In genomic region chr9:36566813-36567217, GRCh38 we compare ENCODE assay signal across 10 cellular contexts. TPM values are rescaled to one million over a fixed set of nuclear protein-coding genes. Genes with fewer than 3 reads are reported as not detected.
DNase-seq lines count a peak whose midpoint lies in the region; ATAC-seq and TF ChIP-seq lines count a peak whose summit lies in the region.
"Had no signal": no experiment of that assay in that cellular context is flagged by ENCODE, and none has a peak within 500 bp of the region (broad histone marks: within the 10 kb centered on the region; RNA-seq: fewer than 3 reads in every experiment).

No MANE protein-coding gene starts in this region.

- H3K27me3 ChIP-seq in esophagus (ENCODE audit: control insufficient read depth in 1 of 2, insufficient read depth in 2 of 2, low read length in 2 of 2) (no peaks in the 10 kb centered on the region), ovary (no peaks in the 10 kb centered on the region)

- H3K4me3 ChIP-seq in esophagus (ENCODE audit: low read depth in 1 of 2, low read length in 2 of 2) (no peak overlapping the region), ovary (no peak overlapping the region)
- H3K4me3 ChIP-seq: K562 had no signal

- no peak for TF ChIP-seq POLR2A in ovary (IDR thresholded peaks at IDR 0.05)

- H3K27ac ChIP-seq in esophagus (ENCODE audit: low read depth in 2 of 2, low read length in 1 of 2) (peak overlapping the region; percentile 34 to 53), ovary (no peak overlapping the region)

- H3K4me1 ChIP-seq in esophagus (ENCODE audit: control insufficient read depth in 2 of 2, insufficient read depth in 2 of 2, low read length in 1 of 2): peaks cover 0 to 6% of the 10 kb centered on the region in 2 donors
- H3K4me1 ChIP-seq in ovary (ENCODE audit: insufficient read depth): no peaks in the 10 kb centered on the region

- H3K9me3 ChIP-seq in esophagus (ENCODE audit: control insufficient read depth in 2 of 2, insufficient read depth in 1 of 2, low read depth in 1 of 2, low read length in 1 of 2): no peaks in the 10 kb centered on the region
- H3K9me3 ChIP-seq in ovary: no peaks in the 10 kb centered on the region

- TF ChIP-seq CTCF in ovary (IDR thresholded peaks at IDR 0.05): no peak

- no peaks in the 10 kb centered on the region for H3K36me3 ChIP-seq in esophagus (ENCODE audit: control insufficient read depth in 2 of 2, insufficient read depth in 2 of 2, low read length in 1 of 2)
- H3K36me3 ChIP-seq in ovary: no peaks in the 10 kb centered on the region

- TF ChIP-seq EP300 in ovary (IDR thresholded peaks at IDR 0.05): no peak

- intact Hi-C loops in ovary (cut with DNase I): no loop called here

- ATAC-seq in GM18511 (IDR thresholded peaks at IDR 0.05; ENCODE audit: unreplicated experiment): no peak
- ATAC-seq: K562 had no signal

- 38 to 53% methylated on average over 8 of the region's 8 CpGs for WGBS in esophagus, 2 donors
- 26 to 44% (median 42%) methylated on average over 8 of the region's 8 CpGs for WGBS in ovary, 3 donors

- peak; percentile 75 for DNase-seq in AG08395 (ENCODE audit: low spot score)
- DNase-seq in NCI-H460 (ENCODE audit: extremely low read depth, low read depth): peak; percentile 59
- peak in 54 of 56 donors; percentile 1 to 91 (median 50) for DNase-seq in nucleus accumbens (lab: John Stamatoyannopoulos, UW)
- no peak for DNase-seq in NCI-H187 (lab: John Stamatoyannopoulos, UW)
- no peak for DNase-seq in ovary
- DNase-seq in NCI-H2107 treated with DMSO at 0.1 percent for 48 hours (lab: John Stamatoyannopoulos, UW; ENCODE audit: unreplicated experiment): no peak
- DNase-seq: stimulated activated naive CD4-positive, alpha-beta T cell treated with Interleukin-2 at 50 U/mL for 16 hours had no signal

RNA-seq across cellular contexts. Expression of gene MELK, which starts 5.9 kb away (rescaled TPM):
- total RNA-seq in NCI-H460 (2014; rRNA removed; shearing (Covaris generic)): 28.5 and 34.1 TPM in 2 replicates
- 40.5 and 50.3 TPM in 2 replicates for polyA plus RNA-seq in NCI-H460 (2014; cell fraction: nucleus; rRNA removed)
- polyA plus RNA-seq in esophagus (1 to 10 TPM; 3.8 to 9.0 TPM), ovary (1 to 10 TPM in 1 of 2 donors, under 1 TPM in 1; 0.42 to 1.2 TPM)
- total RNA-seq in ovary: 1 to 10 TPM in 1 of 7 donors, under 1 TPM in 4, not detected in 2; 0.25 to 1.3 (median 0.69) TPM

Comparison
In these comparisons a context has a peak if more than half of its experiments do, and no peak if none do; other contexts are left out.
1. DNase-seq: peak in AG08395 (single experiment), NCI-H460 (single experiment) and nucleus accumbens (54 of 56); none in NCI-H187 (0 of 2), ovary (0 of 5) and NCI-H2107 treated with DMSO at 0.1 percent for 48 hours (single experiment).
2. H3K27ac ChIP-seq: peak in esophagus (2 of 2); none in ovary (0 of 2).
3. RNA of gene MELK, which starts 5.9 kb away (total RNA-seq): 28.5 to 34.1 TPM in NCI-H460; 0.25 to 1.3 TPM in ovary; every median in the first group is over 10 times any median in the second.